7 cellular contexts compared by ENCODE assay signal in the genomic region with DNA sequence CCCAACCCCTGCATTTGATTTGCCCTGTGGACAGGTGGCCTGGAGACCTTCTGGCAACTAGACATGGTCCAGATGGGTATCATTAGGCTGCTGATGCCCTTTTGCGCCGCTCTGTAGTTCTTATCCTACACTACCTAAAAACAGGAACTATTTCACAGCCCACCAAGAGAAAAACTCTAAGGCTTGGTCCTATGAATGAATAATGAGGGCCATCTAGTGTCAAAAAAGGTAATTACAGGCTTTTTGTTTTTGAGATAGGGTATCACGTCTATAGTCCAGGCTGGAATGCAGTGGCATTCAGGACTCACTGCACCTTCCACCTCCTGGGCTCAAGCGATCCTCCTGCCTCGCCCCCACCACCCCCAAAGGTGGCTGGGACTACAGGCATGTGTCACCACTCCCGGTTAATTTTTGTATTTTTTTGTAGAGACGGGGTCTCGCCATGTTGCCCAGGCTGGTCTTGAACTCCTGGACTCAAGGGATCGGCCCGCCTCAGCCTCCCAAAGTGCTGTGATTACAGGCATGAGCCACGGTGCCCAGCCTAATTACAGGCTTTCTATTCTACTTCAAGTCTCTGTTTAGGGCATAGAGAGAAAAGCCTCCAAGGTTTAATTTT.
DNase-seq lines count a peak whose midpoint lies in the region; ATAC-seq and TF ChIP-seq lines count a peak whose summit lies in the region.

No MANE protein-coding gene starts in this region.

- ATAC-seq in HG03342 (IDR thresholded peaks at IDR 0.05; ENCODE audit: unreplicated experiment): peak; percentile 46
- peak; percentile 45 for ATAC-seq in stimulated activated naive CD8-positive, alpha-beta T cell treated with anti-CD3 and anti-CD28 coated beads, Interleukin-15, Interleukin-2, amounts not matched to agents 100 U/mL and 50 U/mL, for 24 hours
- ATAC-seq in GM21381 (IDR thresholded peaks at IDR 0.05; ENCODE audit: unreplicated experiment): no peak

- H3K27me3 ChIP-seq in GM06990 (replicated peaks; ENCODE audit: control insufficient read depth, insufficient read depth, low read length): no peaks in the 10 kb centered on the region

- no peak overlapping the region for H3K4me3 ChIP-seq in GM06990 (replicated peaks; ENCODE audit: low read depth, low read length)

- TF ChIP-seq CTCF in GM06990 (IDR thresholded peaks at IDR 0.05; ENCODE audit: insufficient read depth, low read length, poor library complexity, severe bottlenecking): peak; percentile 55

- peak; percentile 41 for DNase-seq in GM06990 (ENCODE audit: extremely low read depth, insufficient read length)
- DNase-seq in NCI-H82 (lab: John Stamatoyannopoulos, UW): peak; percentile 80
- DNase-seq in astrocyte of the hippocampus (ENCODE audit: low read depth, low spot score): peak; percentile 71
- peak; percentile 64 for DNase-seq in iPS-NIHi11 (ENCODE audit: low spot score)
- no peak for DNase-seq in stimulated activated naive CD8-positive, alpha-beta T cell treated with anti-CD3 and anti-CD28 coated beads, Interleukin-15, Interleukin-2, amounts not matched to agents 100 U/mL and 50 U/mL, for 24 hours

- H3K36me3 ChIP-seq in GM06990 (ENCODE audit: control insufficient read depth, insufficient read depth, low read length): peaks cover 13% of the 10 kb centered on the region
